ENCODE assay signal across 18 cellular contexts in genomic region chr1:112263464-112263863, GRCh38.
DNase-seq lines count a peak whose midpoint lies in the region; ATAC-seq, FAIRE-seq and TF ChIP-seq lines count a peak whose summit lies in the region.
"Had no signal": no experiment of that assay in that cellular context is flagged by ENCODE, and none has a peak within 500 bp of the region (broad histone marks: within the 10 kb centered on the region; RNA-seq: fewer than 3 reads in every experiment).

No MANE protein-coding gene starts in this region.

- H3K36me3 ChIP-seq in mesenchymal stem cell (ENCODE audit: control insufficient read depth in 1 of 2, insufficient read depth in 2 of 2, low read depth in 1 of 2, low read length in 2 of 2) (no peaks in the 10 kb centered on the region), HepG2 (replicated peaks in 1 of 2; ENCODE audit: control insufficient read depth in 1 of 2, insufficient read depth in 2 of 2, low read length in 2 of 2) (no peaks in the 10 kb centered on the region), prostate gland (no peaks in the 10 kb centered on the region)
- H3K36me3 ChIP-seq: BLaER1 had no signal

- no peak overlapping the region for H3K4me3 ChIP-seq in AG09309 (ENCODE audit: control insufficient read depth, low read depth, low read length)
- H3K4me3 ChIP-seq in mesenchymal stem cell (ENCODE audit: insufficient read depth in 1 of 2, low read depth in 1 of 2, low read length in 2 of 2), result no peak overlapping the region
- no peak overlapping the region for H3K4me3 ChIP-seq in HepG2 (replicated peaks in 1 of 3; ENCODE audit: insufficient read depth in 1 of 3, low read depth in 2 of 3, low read length in 3 of 3)
- H3K4me3 ChIP-seq in prostate gland, result no peak overlapping the region
- H3K4me3 ChIP-seq: BLaER1 had no signal

- H2BK12ac ChIP-seq in mesenchymal stem cell (ENCODE audit: low read length in 2 of 2), result no peak overlapping the region

- intact Hi-C loops in HepG2 (cut with micrococcal nuclease; ENCODE audit: unreplicated experiment) (no loop called here), prostate gland (cut with DNase I) (no loop called here)

- H3K27ac ChIP-seq in mesenchymal stem cell (ENCODE audit: low read length, poor library complexity, severe bottlenecking) (no peak overlapping the region), HepG2 (ENCODE audit: extremely low read length, insufficient read depth, low read length) (no peak overlapping the region), prostate gland (peak overlapping the region in 1 of 2 donors; percentile 1)
- H3K27ac ChIP-seq: BLaER1, HL-60, parathyroid adenoma had no signal

- TF ChIP-seq RAD21 in HepG2 (CRISPR knock-in tag; IDR thresholded peaks at IDR 0.05), result no peak

- H3K4me3 Mint-ChIP-seq in chondrocyte (ENCODE audit: unreplicated experiment), result no peak overlapping the region
- H3K4me3 Mint-ChIP-seq: stimulated activated naive CD8-positive, alpha-beta T cell treated with anti-CD3 and anti-CD28 coated beads, Interleukin-15, Interleukin-2, amounts not matched to agents 100 ng/mL and 50 ng/mL, for 24 hours had no signal

- H4K91ac ChIP-seq in mesenchymal stem cell (ENCODE audit: low read length), result no peak overlapping the region

- H3K9ac ChIP-seq in mesenchymal stem cell (ENCODE audit: low read length) (peak overlapping the region; percentile 33), HepG2 (ENCODE audit: insufficient read depth, low read depth, low read length) (no peak overlapping the region)
- H3K9ac ChIP-seq: BLaER1, parathyroid adenoma had no signal

- TF ChIP-seq CTCF in AG09309 (IDR thresholded peaks at IDR 0.05; ENCODE audit: control insufficient read depth, insufficient read depth, low read depth, low read length, missing control alignments) (no peak), chondrocyte (IDR thresholded peaks at IDR 0.05) (no peak), HepG2 (CRISPR knock-in tag; IDR thresholded peaks at IDR 0.05) (no peak), prostate gland (IDR thresholded peaks at IDR 0.05) (no peak)

- POLR2A ChIA-PET in HepG2 (lab: Yijun Ruan, JAX), result no interaction called here

- H2AFZ ChIP-seq in mesenchymal stem cell (ENCODE audit: low read depth, low read length), result no peak overlapping the region
- no peak overlapping the region for H2AFZ ChIP-seq in HepG2 (ENCODE audit: low read length)
- H2AFZ ChIP-seq: parathyroid adenoma had no signal

- peak overlapping the region in 1 of 2 experiments; percentile 17 for H3K4ac ChIP-seq in mesenchymal stem cell (ENCODE audit: low read depth in 1 of 2, low read length in 2 of 2)

- H2BK120ac ChIP-seq in mesenchymal stem cell (ENCODE audit: low read depth, low read length), result peak overlapping the region; percentile 45

- peaks cover 0 to 9% of the 10 kb centered on the region in 2 experiments for H3K27me3 ChIP-seq in mesenchymal stem cell (ENCODE audit: control insufficient read depth in 1 of 2, insufficient read depth in 1 of 2, low read length in 2 of 2)
- H3K27me3 ChIP-seq in HepG2 (ENCODE audit: control insufficient read depth in 1 of 2, insufficient read depth in 2 of 2, low read length in 2 of 2), result no peaks in the 10 kb centered on the region; a peak in 1 of 5 replicates
- no peaks in the 10 kb centered on the region for H3K27me3 ChIP-seq in prostate gland (replicated peaks; ENCODE audit: insufficient read depth)
- H3K27me3 ChIP-seq: BLaER1 had no signal

- no peak overlapping the region for H2BK15ac ChIP-seq in mesenchymal stem cell (ENCODE audit: low read depth, poor library complexity, severe bottlenecking)

- H2BK5ac ChIP-seq in mesenchymal stem cell (ENCODE audit: low read depth, low read length, poor library complexity, severe bottlenecking), result no peak overlapping the region

- no TSS peak for BruUV-seq in HepG2 (replicated peaks; lab: Mats Ljungman, UMichigan)

- FAIRE-seq in HepG2 (lab: Jason Lieb, UNC), result no peak
- FAIRE-seq: GM19239 had no signal

- no peak overlapping the region for H2AK5ac ChIP-seq in mesenchymal stem cell (ENCODE audit: low read length, severe bottlenecking)

- WGBS in mesenchymal stem cell, result 13% methylated on average over 1 of the region's 1 CpG
- 11% methylated on average over 1 of the region's 1 CpG for WGBS in HepG2 (ENCODE audit: low lambda C conversion rate)
- 10% methylated on average over 1 of the region's 1 CpG for WGBS in prostate gland

- in situ Hi-C loops in HepG2 (cut with HindIII; ENCODE audit: extremely low pct_ligation_motif_present, low pct_unique_long_range_greater_than_20kb), result no loop called here

- H3K79me1 ChIP-seq in mesenchymal stem cell (replicated peaks; ENCODE audit: low read length, poor library complexity, severe bottlenecking), result no peaks in the 10 kb centered on the region

- H3K27me3 Mint-ChIP-seq in chondrocyte (ENCODE audit: low read depth), result peaks cover 34% of the 10 kb centered on the region

- no peaks in the 10 kb centered on the region for H4K20me1 ChIP-seq in HepG2 (ENCODE audit: insufficient read depth, low read length)
- H4K20me1 ChIP-seq: BLaER1 had no signal

- no peak overlapping the region for H4K8ac ChIP-seq in mesenchymal stem cell (ENCODE audit: low read length)

- no peaks in the 10 kb centered on the region for H3K9me3 Mint-ChIP-seq in chondrocyte (ENCODE audit: low read depth)
- H3K9me3 Mint-ChIP-seq: stimulated activated naive CD8-positive, alpha-beta T cell treated with anti-CD3 and anti-CD28 coated beads, Interleukin-15, Interleukin-2, amounts not matched to agents 100 ng/mL and 50 ng/mL, for 24 hours had no signal

- no peak overlapping the region for H3K4me2 ChIP-seq in mesenchymal stem cell (ENCODE audit: low read length, poor library complexity, severe bottlenecking)
- H3K4me2 ChIP-seq in HepG2 (ENCODE audit: low read depth, low read length), result no peak overlapping the region
- H3K4me2 ChIP-seq: BLaER1 had no signal

- no peaks in the 10 kb centered on the region for H3K4me1 ChIP-seq in mesenchymal stem cell (ENCODE audit: control insufficient read depth, insufficient read depth, low read depth, low read length)
- H3K4me1 ChIP-seq in HepG2 (ENCODE audit: insufficient read depth, low read length), result no peaks in the 10 kb centered on the region
- peaks cover 18% of the 10 kb centered on the region for H3K4me1 ChIP-seq in prostate gland (replicated peaks)
- H3K4me1 ChIP-seq: BLaER1 had no signal

- peak; percentile 52 for DNase-seq in AG09309 (ENCODE audit: low read depth)
- DNase-seq in M059J (ENCODE audit: low read depth), result peak; percentile 22
- no peak for DNase-seq in chondrocyte (ENCODE audit: low spot score)
- peak; percentile 94 for DNase-seq in mesenchymal stem cell
- DNase-seq in UCSD-AML1 (lab: John Stamatoyannopoulos, UW; ENCODE audit: unreplicated experiment), result no peak
- no peak for DNase-seq in HepG2 (ENCODE audit: low spot score)
- no peak for DNase-seq in prostate gland (ENCODE audit: low spot score)
- DNase-seq: activated CD4-positive, alpha-beta T cell treated with anti-CD3 and anti-CD28 coated beads, Interleukin-2, amount 50 U/mL, for 1 hour; activated effector memory CD4-positive, alpha-beta T cell treated with anti-CD3 and anti-CD28 coated beads, Interleukin-2, amount 50 U/mL, for 16 hours; caudate nucleus; midbrain; NCI-H2171 had no signal

- H3K4me1 Mint-ChIP-seq in chondrocyte (ENCODE audit: low read depth), result no peaks in the 10 kb centered on the region

- H3K27ac Mint-ChIP-seq in chondrocyte (ENCODE audit: unreplicated experiment), result peak overlapping the region; percentile 49
- H3K27ac Mint-ChIP-seq: stimulated activated naive CD8-positive, alpha-beta T cell treated with anti-CD3 and anti-CD28 coated beads, Interleukin-15, Interleukin-2, amounts not matched to agents 100 ng/mL and 50 ng/mL, for 24 hours had no signal

- no peaks in the 10 kb centered on the region for H3K9me3 ChIP-seq in mesenchymal stem cell (ENCODE audit: control insufficient read depth, low read length)
- no peaks in the 10 kb centered on the region for H3K9me3 ChIP-seq in HepG2 (ENCODE audit: low read length)
- no peaks in the 10 kb centered on the region for H3K9me3 ChIP-seq in prostate gland
- H3K9me3 ChIP-seq: BLaER1 had no signal

- TF ChIP-seq POLR2A in HepG2 (IDR thresholded peaks at IDR 0.05; ENCODE audit: insufficient read depth in 1 of 2, low read depth in 2 of 2, low read length in 2 of 2) (no peak), prostate gland (IDR thresholded peaks at IDR 0.05) (no peak)

- ATAC-seq in HepG2 (no peak), HG03039 (IDR thresholded peaks at IDR 0.05; ENCODE audit: unreplicated experiment) (no peak)

- no peaks in the 10 kb centered on the region for H3K36me3 Mint-ChIP-seq in chondrocyte (ENCODE audit: low read depth)

- CTCF ChIA-PET in HepG2 (lab: Yijun Ruan, JAX; ENCODE audit: low intra/inter-chr PET ratio, low total read pairs), result no interaction called here

- H3K18ac ChIP-seq in mesenchymal stem cell (ENCODE audit: low read depth in 1 of 2, low read length in 2 of 2), result no peak overlapping the region

- H3K23ac ChIP-seq in mesenchymal stem cell (ENCODE audit: low read length in 2 of 2), result no peak overlapping the region

- H3K79me2 ChIP-seq in HepG2 (ENCODE audit: insufficient read depth, low read length), result no peaks in the 10 kb centered on the region
- H3K79me2 ChIP-seq: parathyroid adenoma had no signal

- TF ChIP-seq EP300 in HepG2 (IDR thresholded peaks at IDR 0.05; ENCODE audit: low read depth in 2 of 2, low read length in 2 of 2), result no peak
- TF ChIP-seq EP300 in HepG2 (CRISPR knock-in tag; IDR thresholded peaks at IDR 0.05; ENCODE audit: borderline replicate concordance), result no peak

- no peak overlapping the region for H3K14ac ChIP-seq in mesenchymal stem cell (ENCODE audit: low read length in 2 of 2)

TF ChIP-seq in HepG2, 621 proteins besides CTCF, POLR2A, EP300 and RAD21:
- TF ChIP-seq ZNF234 (CRISPR knock-in tag; conservative IDR thresholded peaks at IDR 0.05), result no peak
- TF ChIP-seq MBD4 (IDR thresholded peaks at IDR 0.05; ENCODE audit: borderline replicate concordance, low read length), result no peak
- TF ChIP-seq CENPT (CRISPR knock-in tag; IDR thresholded peaks at IDR 0.05; ENCODE audit: low read depth), result no peak
- no peak for TF ChIP-seq SOX6 (IDR thresholded peaks at IDR 0.05)
- no peak for TF ChIP-seq SOX6 (CRISPR knock-in tag; IDR thresholded peaks at IDR 0.05)
- TF ChIP-seq SPEN (CRISPR knock-in tag; IDR thresholded peaks at IDR 0.05; ENCODE audit: low read depth), result no peak
TF ChIP-seq in HepG2: peak in this region for 0.

Comparison
In these comparisons a context has a peak if more than half of its experiments do, and no peak if none do; other contexts are left out.
1. DNase-seq: peak in AG09309 (single experiment), M059J (single experiment) and mesenchymal stem cell (single experiment); none in chondrocyte (single experiment), UCSD-AML1 (single experiment), HepG2 (single experiment) and prostate gland (single experiment).